In genomic region chr1:19484338-19484792, GRCh38 we compare ENCODE assay signal across 8 cellular contexts. TPM values are rescaled to one million over a fixed set of nuclear protein-coding genes. Genes with fewer than 3 reads are reported as not detected.
DNase-seq lines count a peak whose midpoint lies in the region; ATAC-seq and TF ChIP-seq lines count a peak whose summit lies in the region.

No MANE protein-coding gene starts in this region.

- TF ChIP-seq POLR2A in right lobe of liver (IDR thresholded peaks at IDR 0.05): no peak

- DNase-seq in AG10803 (ENCODE audit: low read depth) (no peak), MG63 (no peak), astrocyte of the cerebellum (ENCODE audit: low read depth) (no peak), right lobe of liver (peak in 2 of 3 donors; percentile 35 to 50), thoracic aorta (ENCODE audit: low spot score) (no peak), NCI-H1105 treated with DMSO at 0.1 percent for 48 hours (lab: John Stamatoyannopoulos, UW) (no peak), NCI-H1436 (lab: John Stamatoyannopoulos, UW) (no peak)

- ATAC-seq in right lobe of liver: no peak
- no peak for ATAC-seq in thoracic aorta (ENCODE audit: insufficient number of reproducible peaks, low FRiP score, low read depth)
- no peak for ATAC-seq in HG02571 (IDR thresholded peaks at IDR 0.05; ENCODE audit: unreplicated experiment)

- 3% methylated on average over 10 of the region's 32 CpGs for WGBS in right lobe of liver (ENCODE audit: insufficient coverage, low coverage, low lambda C conversion rate, missing lambda C conversion rate)

- H3K9me3 ChIP-seq in MG63 (no peaks in the 10 kb centered on the region), right lobe of liver (no peaks in the 10 kb centered on the region), thoracic aorta (no peaks in the 10 kb centered on the region)

- H3K4me1 ChIP-seq in right lobe of liver: peaks cover 0 to 42% (median 11%) of the 10 kb centered on the region in 4 donors
- H3K4me1 ChIP-seq in thoracic aorta (ENCODE audit: control insufficient read depth in 1 of 2, low read depth in 2 of 2): peaks cover 42 to 70% of the 10 kb centered on the region in 2 donors

- TF ChIP-seq CTCF in AG10803 (conservative IDR thresholded peaks at IDR 0.05; ENCODE audit: low read length) (no peak), astrocyte of the cerebellum (IDR thresholded peaks at IDR 0.05; ENCODE audit: low read depth, low read length, missing control alignments) (no peak), right lobe of liver (IDR thresholded peaks at IDR 0.05) (no peak), thoracic aorta (IDR thresholded peaks at IDR 0.05) (no peak)

- H3K36me3 ChIP-seq in MG63 (peaks cover 27% of the 10 kb centered on the region), right lobe of liver (peaks cover 0 to 6% (median 0%) of the 10 kb centered on the region in 4 donors), thoracic aorta (no peaks in the 10 kb centered on the region)

- intact Hi-C loops in right lobe of liver (cut with DNase I): loop anchor here in 1 of 2 donors (10.0 kb wide), 1 partner anchor 160 kb away; the partner anchor contains the start of gene NBL1

- peak overlapping the region; percentile 98 for H3K4me3 ChIP-seq in AG10803 (ENCODE audit: low read length)
- H3K4me3 ChIP-seq in MG63: peak overlapping the region; percentile 95
- peak overlapping the region; percentile 94 for H3K4me3 ChIP-seq in astrocyte of the cerebellum (ENCODE audit: low read depth, low read length)
- H3K4me3 ChIP-seq in right lobe of liver: peak overlapping the region; percentile 75 to 97 (median 97)
- H3K4me3 ChIP-seq in thoracic aorta: peak overlapping the region; percentile 90

- in situ Hi-C loops in astrocyte of the cerebellum (cut with HindIII; ENCODE audit: low sequenced_read_pairs): loop anchor here (10.0 kb wide), 1 partner anchor 150 kb away; no protein-coding TSS in a partner anchor

- H3K27ac ChIP-seq in right lobe of liver (peak overlapping the region; percentile 95 to 96 (median 96)), thoracic aorta (peak overlapping the region; percentile 95 to 97)

- H3K27me3 ChIP-seq in MG63: no peaks in the 10 kb centered on the region
- no peaks in the 10 kb centered on the region for H3K27me3 ChIP-seq in right lobe of liver
- H3K27me3 ChIP-seq in thoracic aorta (replicated peaks; ENCODE audit: insufficient read depth): no peaks in the 10 kb centered on the region

RNA-seq across cellular contexts. Expression of gene CAPZB, which starts 1.0 kb away (rescaled TPM):
- total RNA-seq in MG63 (2014; rRNA removed; shearing (Covaris generic); ENCODE audit: low replicate concordance): 316 and 357 TPM in 2 replicates
- total RNA-seq in right lobe of liver (100 to 1,000 TPM in 1 of 6 experiments, 10 to 100 TPM in 5; 53.5 to 117 (median 88.0) TPM), thoracic aorta (100 to 1,000 TPM; 119 to 174 TPM)

Comparison
In these comparisons a context has a peak if more than half of its experiments do, and no peak if none do; other contexts are left out.
1. DNase-seq: peak in right lobe of liver (2 of 3); none in AG10803 (single experiment), MG63 (single experiment), astrocyte of the cerebellum (single experiment), thoracic aorta (single experiment), NCI-H1105 treated with DMSO at 0.1 percent for 48 hours (single experiment) and NCI-H1436 (single experiment).
2. Peak in every context shown above with its lines, with median percentiles within 50 percentile points of each other: H3K4me3 ChIP-seq.